ENCODE assay signal across 9 cellular contexts in the genomic region with DNA sequence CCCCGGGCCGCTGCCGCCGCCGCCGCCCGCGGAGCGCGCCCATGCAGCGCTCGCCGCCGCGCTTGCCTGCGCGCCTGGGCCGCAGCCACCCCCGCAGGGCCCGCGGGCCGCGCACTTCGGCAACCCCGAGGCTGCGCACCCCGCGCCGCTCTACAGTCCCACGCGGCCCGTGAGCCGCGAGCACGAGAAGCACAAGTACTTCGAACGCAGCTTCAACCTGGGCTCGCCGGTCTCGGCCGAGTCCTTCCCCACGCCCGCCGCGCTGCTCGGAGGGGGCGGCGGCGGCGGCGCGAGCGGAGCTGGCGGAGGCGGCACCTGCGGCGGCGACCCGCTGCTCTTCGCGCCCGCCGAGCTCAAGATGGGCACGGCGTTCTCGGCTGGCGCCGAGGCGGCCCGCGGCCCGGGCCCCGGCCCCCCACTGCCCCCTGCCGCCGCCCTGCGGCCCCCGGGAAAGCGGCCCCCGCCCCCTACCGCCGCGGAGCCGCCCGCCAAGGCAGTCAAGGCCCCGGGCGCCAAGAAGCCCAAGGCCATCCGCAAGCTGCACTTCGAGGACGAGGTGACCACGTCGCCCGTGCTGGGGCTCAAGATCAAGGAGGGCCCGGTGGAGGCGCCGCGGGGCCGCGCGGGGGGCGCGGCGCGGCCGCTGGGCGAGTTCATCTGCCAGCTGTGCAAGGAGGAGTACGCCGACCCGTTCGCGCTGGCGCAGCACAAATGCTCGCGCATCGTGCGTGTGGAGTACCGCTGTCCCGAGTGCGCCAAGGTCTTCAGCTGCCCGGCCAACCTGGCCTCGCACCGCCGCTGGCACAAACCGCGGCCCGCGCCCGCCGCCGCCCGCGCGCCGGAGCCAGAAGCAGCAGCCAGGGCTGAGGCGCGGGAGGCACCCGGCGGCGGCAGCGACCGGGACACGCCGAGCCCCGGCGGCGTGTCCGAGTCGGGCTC. TPM values are rescaled to one million over a fixed set of nuclear protein-coding genes. Genes with fewer than 3 reads are reported as not detected.
DNase-seq lines count a peak whose midpoint lies in the region; ATAC-seq and TF ChIP-seq lines count a peak whose summit lies in the region.
"Had no signal": no experiment of that assay in that cellular context is flagged by ENCODE, and none has a peak within 500 bp of the region (broad histone marks: within the 10 kb centered on the region; RNA-seq: fewer than 3 reads in every experiment).

No MANE protein-coding gene starts in this region.

- H3K27ac Mint-ChIP-seq in activated CD4-positive, alpha-beta T cell treated with anti-CD3 and anti-CD28 coated beads for 36 hours, result no peak overlapping the region
- H3K27ac Mint-ChIP-seq in stimulated activated naive CD8-positive, alpha-beta T cell treated with anti-CD3 and anti-CD28 coated beads, Interleukin-15, amount 100 ng/mL, for 72 hours, result no peak overlapping the region

- CTCF ChIA-PET in activated CD4-positive, alpha-beta T cell treated with anti-CD3 and anti-CD28 coated beads for 36 hours (lab: Charles Lee), result interaction anchor here (1.0 kb wide), 1 partner anchor 9 kb away, joined by 3 read pairs; no protein-coding TSS in a partner anchor

- H3K4me3 Mint-ChIP-seq in activated CD4-positive, alpha-beta T cell treated with anti-CD3 and anti-CD28 coated beads for 36 hours, result peak overlapping the region; percentile 33
- peak overlapping the region in 1 of 2 donors; percentile 46 for H3K4me3 Mint-ChIP-seq in stimulated activated naive CD8-positive, alpha-beta T cell treated with anti-CD3 and anti-CD28 coated beads, Interleukin-15, amount 100 ng/mL, for 72 hours

- ATAC-seq in activated CD4-positive, alpha-beta T cell treated with anti-CD3 and anti-CD28 coated beads for 36 hours, result peak; percentile 23
- ATAC-seq in heart right ventricle, result peak in 2 of 8 donors; percentile 28 to 43
- ATAC-seq in stimulated activated naive CD8-positive, alpha-beta T cell treated with anti-CD3 and anti-CD28 coated beads, Interleukin-15, amount 100 ng/mL, for 72 hours, result peak; percentile 32
- no peak for ATAC-seq in HG02588 (IDR thresholded peaks at IDR 0.05; ENCODE audit: unreplicated experiment)

- peaks cover 56% of the 10 kb centered on the region for H3K27me3 Mint-ChIP-seq in activated CD4-positive, alpha-beta T cell treated with anti-CD3 and anti-CD28 coated beads for 36 hours
- peaks cover 86% of the 10 kb centered on the region for H3K27me3 Mint-ChIP-seq in stimulated activated naive CD8-positive, alpha-beta T cell treated with anti-CD3 and anti-CD28 coated beads, Interleukin-15, amount 100 ng/mL, for 72 hours

- no peaks in the 10 kb centered on the region for H3K36me3 ChIP-seq in heart right ventricle

- 1% methylated on average over 105 to 146 of the region's 147 CpGs for WGBS in heart right ventricle, 2 donors

- intact Hi-C loops in activated CD4-positive, alpha-beta T cell treated with anti-CD3 and anti-CD28 coated beads for 36 hours (cut with DNase I, micrococcal nuclease), result loop anchor here (2.0 to 10.0 kb wide), 7 partner anchors 119 to 1146 kb away; a partner anchor contains a TSS
- intact Hi-C loops in heart right ventricle (cut with DNase I), result loop anchor here in 1 of 10 donors (10.0 kb wide), 1 partner anchor 196 kb away; no protein-coding TSS in a partner anchor

- H3K4me1 Mint-ChIP-seq in activated CD4-positive, alpha-beta T cell treated with anti-CD3 and anti-CD28 coated beads for 36 hours, result peaks cover 29% of the 10 kb centered on the region
- H3K4me1 Mint-ChIP-seq in stimulated activated naive CD8-positive, alpha-beta T cell treated with anti-CD3 and anti-CD28 coated beads, Interleukin-15, amount 100 ng/mL, for 72 hours, result peaks cover 37% of the 10 kb centered on the region

- H3K27me3 ChIP-seq in heart right ventricle, result peaks cover 44 to 99% (median 94%) of the 10 kb centered on the region in 7 donors

- H3K9me3 ChIP-seq in heart right ventricle, result no peaks in the 10 kb centered on the region

- peak overlapping the region in 9 of 10 donors; percentile 16 to 36 (median 28) for H3K4me3 ChIP-seq in heart right ventricle

- H3K9me3 Mint-ChIP-seq in activated CD4-positive, alpha-beta T cell treated with anti-CD3 and anti-CD28 coated beads for 36 hours (ENCODE audit: low read depth), result no peaks in the 10 kb centered on the region
- no peaks in the 10 kb centered on the region for H3K9me3 Mint-ChIP-seq in stimulated activated naive CD8-positive, alpha-beta T cell treated with anti-CD3 and anti-CD28 coated beads, Interleukin-15, amount 100 ng/mL, for 72 hours

- peak; percentile 41 for DNase-seq in activated CD4-positive, alpha-beta T cell treated with anti-CD3 and anti-CD28 coated beads for 36 hours
- DNase-seq in activated CD4-positive, alpha-beta T cell treated with anti-CD3 and anti-CD28 coated beads for 4 hours, result no peak
- DNase-seq in RPMI8226 (peak; percentile 56), heart right ventricle (no peak), cerebellar nuclear complex (lab: John Stamatoyannopoulos, UW) (no peak), COLO829 (ENCODE audit: low spot score) (no peak)
- peak in 1 of 2 donors; percentile 16 for DNase-seq in stimulated activated naive CD8-positive, alpha-beta T cell treated with anti-CD3 and anti-CD28 coated beads, Interleukin-15, amount 100 ng/mL, for 72 hours

- peaks cover 3 to 38% (median 22%) of the 10 kb centered on the region in 9 donors for H3K4me1 ChIP-seq in heart right ventricle

- TF ChIP-seq CTCF in heart right ventricle (IDR thresholded peaks at IDR 0.05), result no peak

- H3K36me3 Mint-ChIP-seq in activated CD4-positive, alpha-beta T cell treated with anti-CD3 and anti-CD28 coated beads for 36 hours (ENCODE audit: low read depth), result peaks cover 5% of the 10 kb centered on the region

- H3K27ac ChIP-seq in heart right ventricle, result no peak overlapping the region

- POLR2A ChIA-PET in activated CD4-positive, alpha-beta T cell treated with anti-CD3 and anti-CD28 coated beads for 36 hours (lab: Charles Lee), result interaction anchor here (0.6 to 1.4 kb wide), 2 partner anchors 123 to 129 kb away, joined by 3 to 11 read pairs; no protein-coding TSS in a partner anchor

RNA-seq across cellular contexts. Expression of a gene that starts 0.8 kb away (rescaled TPM):
- total RNA-seq in activated CD4-positive, alpha-beta T cell treated with anti-CD3 and anti-CD28 coated beads for 36 hours, result 1 to 10 TPM; 6.1 to 6.8 TPM
- total RNA-seq in heart right ventricle, result under 1 TPM in 1 of 10 donors, not detected in 9; 0.09 TPM
- under 1 TPM; 0.01 to 0.07 TPM for polyA plus RNA-seq in heart right ventricle
- total RNA-seq: kidney epithelial cell had no signal

Comparison
In these comparisons a context has a peak if more than half of its experiments do, and no peak if none do; other contexts are left out.
1. DNase-seq: peak in activated CD4-positive, alpha-beta T cell treated with anti-CD3 and anti-CD28 coated beads for 36 hours (single experiment) and RPMI8226 (single experiment); none in activated CD4-positive, alpha-beta T cell treated with anti-CD3 and anti-CD28 coated beads for 4 hours (0 of 2), heart right ventricle (0 of 2), cerebellar nuclear complex (0 of 2) and COLO829 (single experiment).
2. RNA of a gene that starts 0.8 kb away (total RNA-seq): 6.1 to 6.8 TPM in activated CD4-positive, alpha-beta T cell treated with anti-CD3 and anti-CD28 coated beads for 36 hours; 0.09 TPM in heart right ventricle; every median in the first group is over 4 times any median in the second.